ENCODE assay signal across 8 cellular contexts in genomic region chr10:73096041-73096451, GRCh38. TPM values are rescaled to one million over a fixed set of nuclear protein-coding genes. Genes with fewer than 3 reads are reported as not detected.
DNase-seq lines count a peak whose midpoint lies in the region; ATAC-seq and TF ChIP-seq lines count a peak whose summit lies in the region.

No MANE protein-coding gene starts in this region.

- H3K36me3 Mint-ChIP-seq in activated naive CD4-positive, alpha-beta T cell treated with anti-CD3 and anti-CD28 coated beads, Interleukin-2, amount 50 U/mL, for 24 hours: peaks cover 1% of the 10 kb centered on the region
- peaks cover 4% of the 10 kb centered on the region for H3K36me3 Mint-ChIP-seq in type B pancreatic cell

- peak; percentile 70 for DNase-seq in HK-2 (ENCODE audit: unreplicated experiment)
- DNase-seq in Right ventricle myocardium inferior (ENCODE audit: missing footprints): peak; percentile 88
- DNase-seq in type B pancreatic cell (ENCODE audit: extremely low spot score, unreplicated experiment): peak; percentile 79

- H3K9me3 Mint-ChIP-seq in activated naive CD4-positive, alpha-beta T cell treated with anti-CD3 and anti-CD28 coated beads, Interleukin-2, amount 50 U/mL, for 24 hours: no peaks in the 10 kb centered on the region
- no peaks in the 10 kb centered on the region for H3K9me3 Mint-ChIP-seq in type B pancreatic cell

- H3K4me1 Mint-ChIP-seq in activated naive CD4-positive, alpha-beta T cell treated with anti-CD3 and anti-CD28 coated beads, Interleukin-2, amount 50 U/mL, for 24 hours: peaks cover 44% of the 10 kb centered on the region
- H3K4me1 Mint-ChIP-seq in type B pancreatic cell (ENCODE audit: unreplicated experiment): peaks cover 27% of the 10 kb centered on the region

- no peaks in the 10 kb centered on the region for H3K9me3 ChIP-seq in BLaER1 treated with 17β-estradiol and CSF1 and Interleukin-3, amounts not matched to agents 10 nM and 100 nM (replicated peaks in 1 of 11)
- no peaks in the 10 kb centered on the region for H3K9me3 ChIP-seq in parathyroid adenoma (ENCODE audit: control insufficient read depth, low read length)

- H2AFZ ChIP-seq in parathyroid adenoma: peak overlapping the region; percentile 70

- peaks cover 0 to 37% (median 21%) of the 10 kb centered on the region in 11 experiments; a peak in 20 of 22 replicates for H3K36me3 ChIP-seq in BLaER1 treated with 17β-estradiol and CSF1 and Interleukin-3, amounts not matched to agents 10 nM and 100 nM
- no peaks in the 10 kb centered on the region for H3K36me3 ChIP-seq in parathyroid adenoma (ENCODE audit: control insufficient read depth, insufficient read depth, low read length)

- intact Hi-C loops in Right ventricle myocardium inferior (cut with DNase I): loop anchor here (2.0 to 5.0 kb wide), 2 partner anchors 23 to 61 kb away; no protein-coding TSS in a partner anchor

- no peaks in the 10 kb centered on the region for H3K27me3 ChIP-seq in BLaER1 treated with 17β-estradiol and CSF1 and Interleukin-3, amounts not matched to agents 10 nM and 100 nM
- H3K27me3 ChIP-seq in parathyroid adenoma (ENCODE audit: control insufficient read depth, insufficient read depth, low read length): no peaks in the 10 kb centered on the region

- peak overlapping the region; percentile 78 to 98 (median 87) for H3K4me3 ChIP-seq in BLaER1 treated with 17β-estradiol and CSF1 and Interleukin-3, amounts not matched to agents 10 nM and 100 nM
- peak overlapping the region; percentile 77 for H3K4me3 ChIP-seq in parathyroid adenoma (ENCODE audit: low read depth, low read length)

- TF ChIP-seq CTCF in parathyroid adenoma (IDR thresholded peaks at IDR 0.05) (no peak), type B pancreatic cell (conservative IDR thresholded peaks at IDR 0.05) (no peak)

- H3K4me3 Mint-ChIP-seq in activated naive CD4-positive, alpha-beta T cell treated with anti-CD3 and anti-CD28 coated beads, Interleukin-2, amount 50 U/mL, for 24 hours: peak overlapping the region; percentile 98
- peak overlapping the region; percentile 94 for H3K4me3 Mint-ChIP-seq in type B pancreatic cell

- peaks cover 0 to 40% (median 21%) of the 10 kb centered on the region in 11 experiments; a peak in 16 of 22 replicates for H4K20me1 ChIP-seq in BLaER1 treated with 17β-estradiol and CSF1 and Interleukin-3, amounts not matched to agents 10 nM and 100 nM

- peak overlapping the region; percentile 85 to 96 (median 92) for H3K9ac ChIP-seq in BLaER1 treated with 17β-estradiol and CSF1 and Interleukin-3, amounts not matched to agents 10 nM and 100 nM
- peak overlapping the region; percentile 11 for H3K9ac ChIP-seq in parathyroid adenoma

- H3K79me2 ChIP-seq in parathyroid adenoma: peaks cover 5% of the 10 kb centered on the region

- H3K27ac ChIP-seq in BLaER1 treated with 17β-estradiol and CSF1 and Interleukin-3, amounts not matched to agents 10 nM and 100 nM: peak overlapping the region; percentile 84 to 94 (median 88)
- H3K27ac ChIP-seq in parathyroid adenoma: peak overlapping the region; percentile 66

- H3K27me3 Mint-ChIP-seq in activated naive CD4-positive, alpha-beta T cell treated with anti-CD3 and anti-CD28 coated beads, Interleukin-2, amount 50 U/mL, for 24 hours: no peaks in the 10 kb centered on the region
- H3K27me3 Mint-ChIP-seq in type B pancreatic cell: no peaks in the 10 kb centered on the region

- H3K4me2 ChIP-seq in BLaER1 treated with 17β-estradiol and CSF1 and Interleukin-3, amounts not matched to agents 10 nM and 100 nM: peak overlapping the region; percentile 80 to 99 (median 89)
- H3K4me2 ChIP-seq in parathyroid adenoma (ENCODE audit: low read length): peak overlapping the region; percentile 83

- peak; percentile 34 for ATAC-seq in GM19324 (IDR thresholded peaks at IDR 0.05; ENCODE audit: low FRiP score, unreplicated experiment)
- peak; percentile 70 for ATAC-seq in SK-N-SH treated with all-trans-retinoic acid at 6 μM for 48 hours
- ATAC-seq in Right ventricle myocardium inferior: peak; percentile 58

- peaks cover 18 to 62% (median 34%) of the 10 kb centered on the region in 10 experiments for H3K4me1 ChIP-seq in BLaER1 treated with 17β-estradiol and CSF1 and Interleukin-3, amounts not matched to agents 10 nM and 100 nM
- H3K4me1 ChIP-seq in parathyroid adenoma: no peaks in the 10 kb centered on the region

- peak overlapping the region; percentile 93 for H3K27ac Mint-ChIP-seq in activated naive CD4-positive, alpha-beta T cell treated with anti-CD3 and anti-CD28 coated beads, Interleukin-2, amount 50 U/mL, for 24 hours
- peak overlapping the region; percentile 89 for H3K27ac Mint-ChIP-seq in type B pancreatic cell

TF ChIP-seq in SK-N-SH treated with all-trans-retinoic acid at 6 μM for 48 hours, 23 proteins besides CTCF, POLR2A, EP300 and RAD21:
- TF ChIP-seq PPARA (CRISPR knock-in tag; IDR thresholded peaks at IDR 0.05; ENCODE audit: borderline replicate concordance): no peak
- TF ChIP-seq ZFP3 (CRISPR knock-in tag; IDR thresholded peaks at IDR 0.05): no peak
- TF ChIP-seq ZC3H10 (CRISPR knock-in tag; IDR thresholded peaks at IDR 0.05): no peak
- TF ChIP-seq OSR1 (CRISPR knock-in tag; IDR thresholded peaks at IDR 0.05): no peak
- TF ChIP-seq TSHZ2 (CRISPR knock-in tag; IDR thresholded peaks at IDR 0.05): no peak
- TF ChIP-seq, protein P1, sequence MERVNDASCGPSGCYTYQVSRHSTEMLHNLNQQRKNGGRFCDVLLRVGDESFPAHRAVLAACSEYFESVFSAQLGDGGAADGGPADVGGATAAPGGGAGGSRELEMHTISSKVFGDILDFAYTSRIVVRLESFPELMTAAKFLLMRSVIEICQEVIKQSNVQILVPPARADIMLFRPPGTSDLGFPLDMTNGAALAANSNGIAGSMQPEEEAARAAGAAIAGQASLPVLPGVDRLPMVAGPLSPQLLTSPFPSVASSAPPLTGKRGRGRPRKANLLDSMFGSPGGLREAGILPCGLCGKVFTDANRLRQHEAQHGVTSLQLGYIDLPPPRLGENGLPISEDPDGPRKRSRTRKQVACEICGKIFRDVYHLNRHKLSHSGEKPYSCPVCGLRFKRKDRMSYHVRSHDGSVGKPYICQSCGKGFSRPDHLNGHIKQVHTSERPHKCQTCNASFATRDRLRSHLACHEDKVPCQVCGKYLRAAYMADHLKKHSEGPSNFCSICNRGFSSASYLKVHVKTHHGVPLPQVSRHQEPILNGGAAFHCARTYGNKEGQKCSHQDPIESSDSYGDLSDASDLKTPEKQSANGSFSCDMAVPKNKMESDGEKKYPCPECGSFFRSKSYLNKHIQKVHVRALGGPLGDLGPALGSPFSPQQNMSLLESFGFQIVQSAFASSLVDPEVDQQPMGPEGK (CRISPR knock-in tag; IDR thresholded peaks at IDR 0.05; ENCODE audit: borderline replicate concordance): no peak
- TF ChIP-seq TCF4 (CRISPR knock-in tag; IDR thresholded peaks at IDR 0.05; ENCODE audit: borderline replicate concordance): no peak
- no peak for TF ChIP-seq ZFP30 (CRISPR knock-in tag; IDR thresholded peaks at IDR 0.05)
- TF ChIP-seq, protein P2, sequence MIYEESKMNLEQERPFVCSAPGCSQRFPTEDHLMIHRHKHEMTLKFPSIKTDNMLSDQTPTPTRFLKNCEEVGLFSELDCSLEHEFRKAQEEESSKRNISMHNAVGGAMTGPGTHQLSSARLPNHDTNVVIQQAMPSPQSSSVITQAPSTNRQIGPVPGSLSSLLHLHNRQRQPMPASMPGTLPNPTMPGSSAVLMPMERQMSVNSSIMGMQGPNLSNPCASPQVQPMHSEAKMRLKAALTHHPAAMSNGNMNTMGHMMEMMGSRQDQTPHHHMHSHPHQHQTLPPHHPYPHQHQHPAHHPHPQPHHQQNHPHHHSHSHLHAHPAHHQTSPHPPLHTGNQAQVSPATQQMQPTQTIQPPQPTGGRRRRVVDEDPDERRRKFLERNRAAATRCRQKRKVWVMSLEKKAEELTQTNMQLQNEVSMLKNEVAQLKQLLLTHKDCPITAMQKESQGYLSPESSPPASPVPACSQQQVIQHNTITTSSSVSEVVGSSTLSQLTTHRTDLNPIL (CRISPR knock-in tag; IDR thresholded peaks at IDR 0.05; ENCODE audit: low read depth): no peak
- TF ChIP-seq GLIS3 (CRISPR knock-in tag; IDR thresholded peaks at IDR 0.05): no peak
- TF ChIP-seq ARNTL (CRISPR knock-in tag; IDR thresholded peaks at IDR 0.05; ENCODE audit: borderline replicate concordance, low read depth): no peak

RNA-seq across cellular contexts. Expression of gene P4HA1, which starts 0.6 kb away (rescaled TPM):
- total RNA-seq in Right ventricle myocardium inferior (77.0 TPM), type B pancreatic cell (ENCODE audit: low replicate concordance) (24.6 and 38.9 TPM in 2 replicates)

RNA-seq across cellular contexts. Expression of gene NUDT13, which starts 14.2 kb away (rescaled TPM):
- 3.6 TPM for total RNA-seq in Right ventricle myocardium inferior
- total RNA-seq in type B pancreatic cell (ENCODE audit: low replicate concordance): 3.0 and 3.1 TPM in 2 replicates

Comparison
In these comparisons a context has a peak if more than half of its experiments do, and no peak if none do; other contexts are left out.
1. Peak in every context shown above with its lines: DNase-seq, ATAC-seq, H3K4me3 ChIP-seq and H3K27ac ChIP-seq.